Comparison of ENCODE assay signal across 8 cellular contexts in genomic region chr6:10403385-10404106, GRCh38. TPM values are rescaled to one million over a fixed set of nuclear protein-coding genes. Genes with fewer than 3 reads are reported as not detected.
DNase-seq lines count a peak whose midpoint lies in the region; ATAC-seq and TF ChIP-seq lines count a peak whose summit lies in the region.

No MANE protein-coding gene starts in this region.

- H3K27me3 Mint-ChIP-seq in T-helper 1 cell treated with Interleukin-12 subunit alpha and Interleukin-12 subunit beta and Interleukin-4 antibody, amounts not matched to agents 30 μg/mL and 1 μg/mL, for 36 hours (ENCODE audit: low read depth): peaks cover 80% of the 10 kb centered on the region
- peaks cover 95% of the 10 kb centered on the region for H3K27me3 Mint-ChIP-seq in dendritic cell treated with granulocyte-macrophage colony-stimulating factor and Interleukin-4, amounts not matched to agents 40 ng/mL and 50 ng/mL, for 4 days
- H3K27me3 Mint-ChIP-seq in natural killer cell (ENCODE audit: low read depth in 2 of 2): peaks cover 38 to 64% of the 10 kb centered on the region in 2 donors

- peaks cover 11% of the 10 kb centered on the region for H3K4me1 Mint-ChIP-seq in T-helper 1 cell treated with Interleukin-12 subunit alpha and Interleukin-12 subunit beta and Interleukin-4 antibody, amounts not matched to agents 30 μg/mL and 1 μg/mL, for 36 hours (ENCODE audit: low read depth)
- peaks cover 10% of the 10 kb centered on the region for H3K4me1 Mint-ChIP-seq in dendritic cell treated with granulocyte-macrophage colony-stimulating factor and Interleukin-4, amounts not matched to agents 40 ng/mL and 50 ng/mL, for 4 days (ENCODE audit: low read depth)
- peaks cover 0 to 12% of the 10 kb centered on the region in 2 donors for H3K4me1 Mint-ChIP-seq in natural killer cell

- H3K36me3 Mint-ChIP-seq in T-helper 1 cell treated with Interleukin-12 subunit alpha and Interleukin-12 subunit beta and Interleukin-4 antibody, amounts not matched to agents 30 μg/mL and 1 μg/mL, for 36 hours (ENCODE audit: low read depth): peaks cover 9% of the 10 kb centered on the region
- peaks cover 10% of the 10 kb centered on the region for H3K36me3 Mint-ChIP-seq in dendritic cell treated with granulocyte-macrophage colony-stimulating factor and Interleukin-4, amounts not matched to agents 40 ng/mL and 50 ng/mL, for 4 days (ENCODE audit: low read depth)
- peaks cover 7% of the 10 kb centered on the region for H3K36me3 Mint-ChIP-seq in natural killer cell

- POLR2A ChIA-PET in HEK293T (lab: Yijun Ruan, JAX): interaction anchor here (0.7 to 3.4 kb wide), 4 partner anchors 11 to 90 kb away, joined by 4 to 52 read pairs (median 6); partner anchors contain the start of gene TFAP2A

- intact Hi-C loops in dendritic cell treated with granulocyte-macrophage colony-stimulating factor and Interleukin-4, amounts not matched to agents 40 ng/mL and 50 ng/mL, for 4 days (cut with micrococcal nuclease): loop anchor here (10.0 kb wide), 1 partner anchor 1969 kb away; the partner anchor contains the start of gene SLC35B3
- intact Hi-C loops in natural killer cell (cut with micrococcal nuclease): no loop called here

- CTCF ChIA-PET in HEK293T (lab: Yijun Ruan, JAX): no interaction called here

- ATAC-seq in natural killer cell: no peak

- peak overlapping the region; percentile 78 for H3K4me3 ChIP-seq in NB4 (ENCODE audit: low read depth, low read length)

- H3K4me3 Mint-ChIP-seq in T-helper 1 cell treated with Interleukin-12 subunit alpha and Interleukin-12 subunit beta and Interleukin-4 antibody, amounts not matched to agents 30 μg/mL and 1 μg/mL, for 36 hours: peak overlapping the region; percentile 67
- peak overlapping the region; percentile 78 for H3K4me3 Mint-ChIP-seq in dendritic cell treated with granulocyte-macrophage colony-stimulating factor and Interleukin-4, amounts not matched to agents 40 ng/mL and 50 ng/mL, for 4 days
- peak overlapping the region; percentile 85 for H3K4me3 Mint-ChIP-seq in natural killer cell

- no peak for DNase-seq in T-helper 1 cell
- no peak for DNase-seq in HEK293T (ENCODE audit: extremely low spot score)
- DNase-seq in NB4 (ENCODE audit: low read depth): no peak
- no peak for DNase-seq in natural killer cell
- DNase-seq in mesenteric fat pad (ENCODE audit: low spot score): no peak
- DNase-seq in KBM-7: no peak

- TF ChIP-seq POLR2A in NB4 (IDR thresholded peaks at IDR 0.05; ENCODE audit: extremely low read depth, insufficient read length): no peak

- in situ Hi-C loops in KBM-7 (cut with MboI; ENCODE audit: low pct_unique_long_range_greater_than_20kb, low sequenced_read_pairs): no loop called here

- H3K27ac Mint-ChIP-seq in T-helper 1 cell treated with Interleukin-12 subunit alpha and Interleukin-12 subunit beta and Interleukin-4 antibody, amounts not matched to agents 30 μg/mL and 1 μg/mL, for 36 hours: peak overlapping the region; percentile 46
- peak overlapping the region; percentile 77 for H3K27ac Mint-ChIP-seq in dendritic cell treated with granulocyte-macrophage colony-stimulating factor and Interleukin-4, amounts not matched to agents 40 ng/mL and 50 ng/mL, for 4 days
- H3K27ac Mint-ChIP-seq in natural killer cell: peak overlapping the region; percentile 59 to 65

- no peak for TF ChIP-seq CTCF in NB4 (IDR thresholded peaks at IDR 0.05; ENCODE audit: low read depth, low read length)
- no peak for TF ChIP-seq CTCF in natural killer cell (IDR thresholded peaks at IDR 0.05)

- peaks cover 24% of the 10 kb centered on the region for H3K9me3 Mint-ChIP-seq in T-helper 1 cell treated with Interleukin-12 subunit alpha and Interleukin-12 subunit beta and Interleukin-4 antibody, amounts not matched to agents 30 μg/mL and 1 μg/mL, for 36 hours
- H3K9me3 Mint-ChIP-seq in dendritic cell treated with granulocyte-macrophage colony-stimulating factor and Interleukin-4, amounts not matched to agents 40 ng/mL and 50 ng/mL, for 4 days: peaks cover 31% of the 10 kb centered on the region
- peaks cover 6 to 13% of the 10 kb centered on the region in 2 donors for H3K9me3 Mint-ChIP-seq in natural killer cell

TF ChIP-seq in HEK293T, 16 proteins besides CTCF, POLR2A, EP300 and RAD21:
- TF ChIP-seq CTBP1 (IDR thresholded peaks at IDR 0.05; ENCODE audit: borderline replicate concordance): peak; percentile 75
- peak; percentile 52 for TF ChIP-seq PKNOX1 (IDR thresholded peaks at IDR 0.05)
- no peak for TF ChIP-seq FOXM1 (IDR thresholded peaks at IDR 0.05; ENCODE audit: borderline replicate concordance)
- 0 out of 2 replicates have a peak, but pooled peaks have one; percentile 12 for TF ChIP-seq L3MBTL2 (conservative IDR thresholded peaks at IDR 0.05)
- TF ChIP-seq ARNT (IDR thresholded peaks at IDR 0.05): peak; percentile 98

RNA-seq across cellular contexts. Expression of gene TFAP2A, which starts 11.3 kb away (rescaled TPM):
- total RNA-seq in natural killer cell: not detected
- total RNA-seq in mesenteric fat pad: 1.9 TPM
